In the genomic region with DNA sequence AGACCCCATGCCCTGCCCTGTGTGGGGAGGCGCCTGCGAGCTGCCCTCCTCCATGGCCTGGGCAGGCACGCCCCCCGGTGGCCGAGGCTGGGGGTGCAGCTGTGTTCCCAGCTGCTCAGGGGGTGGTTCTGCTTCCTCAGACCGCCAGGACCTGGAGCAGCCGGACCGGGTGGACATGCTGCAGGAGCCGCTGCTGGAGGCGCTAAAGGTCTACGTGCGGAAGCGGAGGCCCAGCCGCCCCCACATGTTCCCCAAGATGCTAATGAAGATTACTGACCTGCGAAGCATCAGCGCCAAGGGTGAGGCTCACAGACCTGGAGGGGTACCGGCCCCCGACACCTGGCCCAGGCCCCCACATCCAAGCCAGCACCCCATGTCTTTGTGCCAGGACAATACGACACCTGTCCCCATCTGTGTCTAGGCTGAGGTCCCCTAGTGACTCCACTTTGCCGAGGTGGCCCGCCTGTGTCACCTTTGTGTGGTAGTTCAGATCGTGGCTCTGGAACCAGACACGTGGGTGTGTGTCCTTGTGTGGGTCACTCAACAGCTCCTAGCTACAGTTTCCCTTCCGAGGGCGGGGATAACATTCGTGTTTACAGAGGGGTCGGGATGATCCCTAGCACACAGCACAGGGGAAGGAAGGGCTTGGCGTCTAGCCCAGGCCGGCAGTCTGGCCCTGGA, we compare ENCODE assay signal across 8 cellular contexts. TPM values are rescaled to one million over a fixed set of nuclear protein-coding genes. Genes with fewer than 3 reads are reported as not detected.
DNase-seq lines count a peak whose midpoint lies in the region; TF ChIP-seq lines count a peak whose summit lies in the region.

No MANE protein-coding gene starts in this region.

- peaks cover 11 to 53% (median 18%) of the 10 kb centered on the region in 3 donors for H3K36me3 ChIP-seq in esophagus squamous epithelium
- H3K36me3 ChIP-seq in neutrophil: peaks cover 74% of the 10 kb centered on the region

- H3K4me3 ChIP-seq in esophagus squamous epithelium (no peak overlapping the region), neutrophil (ENCODE audit: low read depth in 1 of 2, low read length in 1 of 2) (peak overlapping the region in 1 of 2 experiments; percentile 7)

- H3K9me3 ChIP-seq in esophagus squamous epithelium (no peaks in the 10 kb centered on the region), neutrophil (no peaks in the 10 kb centered on the region)

- intact Hi-C loops in esophagus squamous epithelium (cut with DNase I): loop anchor here (2.0 to 10.0 kb wide), 2 partner anchors 52 to 160 kb away; no protein-coding TSS in a partner anchor

- 33 to 55% methylated on average over 2 to 17 of the region's 29 CpGs for WGBS in esophagus squamous epithelium, 2 donors

- DNase-seq in 8988T: peak; percentile 93
- DNase-seq in GM13977 (ENCODE audit: low spot score): peak; percentile 91
- DNase-seq in NCI-H82 treated with DMSO at 0.1 percent for 48 hours (lab: John Stamatoyannopoulos, UW; ENCODE audit: unreplicated experiment): peak; percentile 7
- peak; percentile 78 for DNase-seq in activated T-cell treated with anti-CD3 and anti-CD28 coated beads for 48 hours (ENCODE audit: low read depth)
- no peak for DNase-seq in esophagus squamous epithelium (lab: John Stamatoyannopoulos, UW)
- peak in 41 of 49 donors; percentile 16 to 79 (median 47) for DNase-seq in substantia nigra (lab: John Stamatoyannopoulos, UW)
- DNase-seq in DMS153 (lab: John Stamatoyannopoulos, UW): no peak

- TF ChIP-seq POLR2A in esophagus squamous epithelium (IDR thresholded peaks at IDR 0.05): no peak

- in situ Hi-C loops in GM13977 (cut with MboI; ENCODE audit: low pct_unique_long_range_greater_than_20kb, low sequenced_read_pairs, unreplicated experiment): loop anchor here (10.0 kb wide), 1 partner anchor 150 kb away; no protein-coding TSS in a partner anchor

- no peaks in the 10 kb centered on the region for H3K27me3 ChIP-seq in esophagus squamous epithelium
- peaks cover 12% of the 10 kb centered on the region for H3K27me3 ChIP-seq in neutrophil

- TF ChIP-seq CTCF in GM13977 (IDR thresholded peaks at IDR 0.05; ENCODE audit: extremely low read depth, insufficient read depth, missing control alignments) (peak; percentile 97), esophagus squamous epithelium (IDR thresholded peaks at IDR 0.05) (peak; percentile 94 to 98 (median 96)), neutrophil (IDR thresholded peaks at IDR 0.05) (peak; percentile 96)

- H3K27ac ChIP-seq in esophagus squamous epithelium (peak overlapping the region in 3 of 4 donors; percentile 9 to 34 (median 31)), neutrophil (peak overlapping the region; percentile 45), substantia nigra (ENCODE audit: low read depth, low read length, poor library complexity, severe bottlenecking) (no peak overlapping the region)

- peaks cover 7 to 66% (median 17%) of the 10 kb centered on the region in 3 donors for H3K4me1 ChIP-seq in esophagus squamous epithelium
- peaks cover 29 to 46% of the 10 kb centered on the region in 2 experiments for H3K4me1 ChIP-seq in neutrophil (ENCODE audit: control insufficient read depth in 1 of 2, insufficient read depth in 1 of 2, low read depth in 1 of 2, low read length in 1 of 2)

RNA-seq across cellular contexts. Expression of a gene that starts 9.3 kb away (rescaled TPM):
- 1 to 10 TPM in 1 of 4 donors, under 1 TPM in 2, not detected in 1; 0.38 to 1.7 (median 0.47) TPM for total RNA-seq in esophagus squamous epithelium

RNA-seq across cellular contexts. Expression of a gene that starts 46.3 kb away (rescaled TPM):
- total RNA-seq in esophagus squamous epithelium: 10 to 100 TPM in 2 of 4 donors, 1 to 10 TPM in 2; 6.7 to 14.2 (median 10.8) TPM

Comparison
In these comparisons a context has a peak if more than half of its experiments do, and no peak if none do; other contexts are left out.
1. DNase-seq: peak in 8988T (single experiment), GM13977 (single experiment), NCI-H82 treated with DMSO at 0.1 percent for 48 hours (single experiment), activated T-cell treated with anti-CD3 and anti-CD28 coated beads for 48 hours (single experiment) and substantia nigra (41 of 49); none in esophagus squamous epithelium (single experiment) and DMS153 (single experiment).
2. Peak in every context shown above with its lines, with median percentiles within 50 percentile points of each other: CTCF ChIP-seq.